Comparison of ENCODE assay signal across 1 cellular context in genomic region chr3:14467723-14468620, GRCh38.
TF ChIP-seq lines count a peak whose summit lies in the region.

No MANE protein-coding gene starts in this region.

TF ChIP-seq in GM23338, 12 proteins besides CTCF, POLR2A, EP300 and RAD21 (continued from another document):
- no peak for TF ChIP-seq REST (IDR thresholded peaks at IDR 0.05; ENCODE audit: unreplicated experiment)
- no peak for TF ChIP-seq EZH2 (IDR thresholded peaks at IDR 0.05; ENCODE audit: low read depth, unreplicated experiment)
